11 cellular contexts compared by ENCODE assay signal in the genomic region with DNA sequence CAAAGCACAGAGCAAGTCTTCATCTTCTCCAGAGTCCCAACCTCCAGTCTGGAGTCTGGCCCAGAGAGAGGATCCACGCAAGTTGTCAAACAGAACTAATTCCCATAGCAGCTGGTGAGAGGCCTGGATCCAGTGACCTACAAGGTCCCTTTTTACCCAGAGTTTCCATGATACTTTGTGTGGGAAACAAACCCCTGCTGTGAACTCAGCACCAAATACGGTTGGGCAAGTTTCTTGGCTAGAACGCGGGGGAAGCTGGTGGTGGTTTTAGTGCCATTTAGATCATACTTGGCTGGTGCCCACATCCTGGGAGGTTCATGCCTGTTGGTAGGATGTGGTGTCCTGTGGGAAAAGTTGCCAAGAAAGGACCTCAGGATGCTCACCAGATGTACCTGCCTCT. TPM values are rescaled to one million over a fixed set of nuclear protein-coding genes. Genes with fewer than 3 reads are reported as not detected.
DNase-seq lines count a peak whose midpoint lies in the region; ATAC-seq and TF ChIP-seq lines count a peak whose summit lies in the region.
"Had no signal": no experiment of that assay in that cellular context is flagged by ENCODE, and none has a peak within 500 bp of the region (broad histone marks: within the 10 kb centered on the region; RNA-seq: fewer than 3 reads in every experiment).

No MANE protein-coding gene starts in this region.

- H3K27me3 ChIP-seq in GM23248 (replicated peaks; ENCODE audit: insufficient read depth) (no peaks in the 10 kb centered on the region), SK-N-SH (ENCODE audit: insufficient read depth) (no peaks in the 10 kb centered on the region), thoracic aorta (replicated peaks; ENCODE audit: insufficient read depth) (no peaks in the 10 kb centered on the region)
- H3K27me3 ChIP-seq: spleen had no signal

- peak; percentile 34 for ATAC-seq in thoracic aorta (ENCODE audit: insufficient number of reproducible peaks, low FRiP score, low read depth)
- ATAC-seq in GM19023 (IDR thresholded peaks at IDR 0.05; ENCODE audit: unreplicated experiment) = no peak

- no peaks in the 10 kb centered on the region for H3K9me2 ChIP-seq in GM23248 (ENCODE audit: insufficient read depth)
- H3K9me2 ChIP-seq in SK-N-SH = no peaks in the 10 kb centered on the region

- H3K9me3 ChIP-seq in GM23248 (ENCODE audit: low read depth) (no peaks in the 10 kb centered on the region), SK-N-SH (no peaks in the 10 kb centered on the region), thoracic aorta (no peaks in the 10 kb centered on the region)
- H3K9me3 ChIP-seq: spleen had no signal

- H3K4me3 ChIP-seq in GM23248 (no peak overlapping the region), SK-N-SH (ENCODE audit: low read depth in 2 of 2, low read length in 1 of 2) (no peak overlapping the region), fibroblast of villous mesenchyme (ENCODE audit: low read depth, low read length) (no peak overlapping the region), thoracic aorta (no peak overlapping the region)
- H3K4me3 ChIP-seq: spleen had no signal

- DNase-seq in GM23248 = peak; percentile 94
- DNase-seq in SK-N-SH = no peak
- peak; percentile 15 for DNase-seq in fibroblast of villous mesenchyme (ENCODE audit: low read depth)
- DNase-seq in thoracic aorta (ENCODE audit: low spot score) = no peak
- DNase-seq in dermis blood vessel endothelial cell = no peak
- no peak for DNase-seq in stimulated activated CD4-positive, alpha-beta T cell treated with anti-CD3 and anti-CD28 coated beads, Interleukin-15, amount 100 ng/mL, for 24 hours
- DNase-seq: activated T-cell treated with anti-CD3 and anti-CD28 coated beads for 4 hours, H7, NCI-H1048 had no signal

- peak in 1 of 2 experiments; percentile 52; a peak in 1 of 4 replicates for TF ChIP-seq EP300 in SK-N-SH (IDR thresholded peaks at IDR 0.05; ENCODE audit: borderline replicate concordance in 1 of 2, low read depth in 1 of 2, low read length in 1 of 2)

- no peak for TF ChIP-seq RAD21 in SK-N-SH (IDR thresholded peaks at IDR 0.05; ENCODE audit: low read length)

- 17 to 27% methylated on average over 4 of the region's 4 CpGs for WGBS in GM23248 (ENCODE audit: low coverage in 1 of 2, low lambda C conversion rate in 2 of 2, missing lambda C conversion rate in 2 of 2), 2 experiments
- WGBS in SK-N-SH (ENCODE audit: low lambda C conversion rate) = 72% methylated on average over 4 of the region's 4 CpGs

- H4K20me1 ChIP-seq in GM23248 (ENCODE audit: insufficient read depth) = no peaks in the 10 kb centered on the region
- H4K20me1 ChIP-seq in SK-N-SH (ENCODE audit: insufficient read depth) = no peaks in the 10 kb centered on the region

- H3F3A ChIP-seq in GM23248 (ENCODE audit: insufficient read depth) = peaks cover 20% of the 10 kb centered on the region
- H3F3A ChIP-seq in SK-N-SH (replicated peaks; ENCODE audit: insufficient read depth) = peaks cover 7% of the 10 kb centered on the region

- H3K4me1 ChIP-seq in GM23248 (ENCODE audit: insufficient read depth) = peaks cover 20% of the 10 kb centered on the region
- 0 out of 4 replicates have a peak, but pooled peaks cover 0 to 5% of the 10 kb centered on the region in 2 experiments for H3K4me1 ChIP-seq in SK-N-SH (ENCODE audit: control insufficient read depth in 1 of 2, insufficient read depth in 2 of 2, low read depth in 1 of 2, low read length in 1 of 2)
- peaks cover 0 to 9% of the 10 kb centered on the region in 2 donors for H3K4me1 ChIP-seq in thoracic aorta (ENCODE audit: control insufficient read depth in 1 of 2, low read depth in 2 of 2)
- H3K4me1 ChIP-seq: spleen had no signal

- no peaks in the 10 kb centered on the region for H3K79me2 ChIP-seq in GM23248 (ENCODE audit: insufficient read depth)
- H3K79me2 ChIP-seq in SK-N-SH (ENCODE audit: insufficient read depth) = no peaks in the 10 kb centered on the region

- no peak overlapping the region for H3K4me2 ChIP-seq in GM23248 (ENCODE audit: unreplicated experiment)
- H3K4me2 ChIP-seq in SK-N-SH = no peak overlapping the region

- H2AFZ ChIP-seq in GM23248 (peak overlapping the region; percentile 13; the same call in 1 of the 2 replicates), SK-N-SH (ENCODE audit: low read depth) (no peak overlapping the region)

- H3K27ac ChIP-seq in GM23248 (peak overlapping the region; percentile 94), SK-N-SH (ENCODE audit: low read depth in 2 of 2, low read length in 1 of 2) (peak overlapping the region in 1 of 2 experiments; percentile 82; a peak in 2 of 4 replicates), thoracic aorta (peak overlapping the region in 1 of 2 donors; percentile 9)
- H3K27ac ChIP-seq: spleen had no signal

- TF ChIP-seq CTCF in SK-N-SH (IDR thresholded peaks at IDR 0.05) = no peak
- no peak for TF ChIP-seq CTCF in fibroblast of villous mesenchyme (IDR thresholded peaks at IDR 0.05; ENCODE audit: insufficient read depth, low read depth, low read length)
- TF ChIP-seq CTCF in thoracic aorta (IDR thresholded peaks at IDR 0.05) = no peak

- POLR2A ChIA-PET in SK-N-SH (lab: Yijun Ruan, JAX) = no interaction called here

- CTCF ChIA-PET in SK-N-SH (lab: Yijun Ruan, JAX) = no interaction called here

- in situ Hi-C loops in GM23248 (cut with MboI) = no loop called here

- H3K36me3 ChIP-seq in GM23248 (ENCODE audit: low read depth) (no peaks in the 10 kb centered on the region), SK-N-SH (replicated peaks in 1 of 2; ENCODE audit: control insufficient read depth in 1 of 2, insufficient read depth in 2 of 2, low read length in 1 of 2) (no peaks in the 10 kb centered on the region), thoracic aorta (no peaks in the 10 kb centered on the region)
- H3K36me3 ChIP-seq: spleen had no signal

- H3K9ac ChIP-seq in GM23248 (peak overlapping the region; percentile 66), SK-N-SH (no peak overlapping the region)

TF ChIP-seq in SK-N-SH, 30 proteins besides CTCF, POLR2A, EP300 and RAD21:
- TF ChIP-seq, protein P1, sequence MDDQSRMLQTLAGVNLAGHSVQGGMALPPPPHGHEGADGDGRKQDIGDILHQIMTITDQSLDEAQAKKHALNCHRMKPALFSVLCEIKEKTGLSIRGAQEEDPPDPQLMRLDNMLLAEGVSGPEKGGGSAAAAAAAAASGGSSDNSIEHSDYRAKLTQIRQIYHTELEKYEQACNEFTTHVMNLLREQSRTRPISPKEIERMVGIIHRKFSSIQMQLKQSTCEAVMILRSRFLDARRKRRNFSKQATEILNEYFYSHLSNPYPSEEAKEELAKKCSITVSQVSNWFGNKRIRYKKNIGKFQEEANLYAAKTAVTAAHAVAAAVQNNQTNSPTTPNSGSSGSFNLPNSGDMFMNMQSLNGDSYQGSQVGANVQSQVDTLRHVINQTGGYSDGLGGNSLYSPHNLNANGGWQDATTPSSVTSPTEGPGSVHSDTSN (IDR thresholded peaks at IDR 0.05) = peak; percentile 41; the same call in 1 of the 2 replicates
- TF ChIP-seq RCOR1 (IDR thresholded peaks at IDR 0.05; ENCODE audit: low read length) (no peak), NFIC (IDR thresholded peaks at IDR 0.05; ENCODE audit: borderline replicate concordance) (peak; percentile 85), SIN3A (IDR thresholded peaks at IDR 0.05; ENCODE audit: borderline replicate concordance, low read depth, low read length) (no peak), TCF12 (IDR thresholded peaks at IDR 0.05) (peak; percentile 73), GABPA (IDR thresholded peaks at IDR 0.05; ENCODE audit: low read depth) (no peak)
- TF ChIP-seq, protein P2, sequence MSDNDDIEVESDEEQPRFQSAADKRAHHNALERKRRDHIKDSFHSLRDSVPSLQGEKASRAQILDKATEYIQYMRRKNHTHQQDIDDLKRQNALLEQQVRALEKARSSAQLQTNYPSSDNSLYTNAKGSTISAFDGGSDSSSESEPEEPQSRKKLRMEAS (IDR thresholded peaks at IDR 0.05; ENCODE audit: low read depth) = no peak

RNA-seq across cellular contexts. Expression of a gene that starts 18.1 kb away (rescaled TPM):
- 0.25 and 0.54 TPM in 2 replicates for total RNA-seq in GM23248 (2014; rRNA removed; shearing (Covaris generic))
- polyA plus RNA-seq in GM23248 (2016; fragmentation: Nextera tagmentation; extraction: Ambion mirVana) (1.4 TPM in 2 replicates), SK-N-SH (2012; rRNA removed) (0.66 and 0.93 TPM in 2 replicates)
- 0.70 and 0.90 TPM in 2 replicates for polyA plus RNA-seq in SK-N-SH (2012; cell fraction: cytosol; rRNA removed)
- 1.5 and 1.7 TPM in 2 replicates for polyA plus RNA-seq in SK-N-SH (2012; cell fraction: nucleus; rRNA removed)
- total RNA-seq in fibroblast of villous mesenchyme (under 0.01 and 0.32 TPM in 2 replicates), thoracic aorta (under 1 TPM; 0.49 to 0.81 TPM), dermis blood vessel endothelial cell (4.4 and 6.5 TPM in 2 replicates)

Comparison
In these comparisons a context has a peak if more than half of its experiments do, and no peak if none do; other contexts are left out.
1. DNase-seq: peak in GM23248 (single experiment) and fibroblast of villous mesenchyme (single experiment); none in SK-N-SH (single experiment), thoracic aorta (single experiment), dermis blood vessel endothelial cell (single experiment) and stimulated activated CD4-positive, alpha-beta T cell treated with anti-CD3 and anti-CD28 coated beads, Interleukin-15, amount 100 ng/mL, for 24 hours (single experiment).